ENCODE assay signal across 24 cellular contexts in genomic region chr17:75051941-75052340, GRCh38. TPM values are rescaled to one million over a fixed set of nuclear protein-coding genes. Genes with fewer than 3 reads are reported as not detected.
"Had no signal": no experiment of that assay in that cellular context is flagged by ENCODE, and none has a peak within 500 bp of the region (broad histone marks: within the 10 kb centered on the region; RNA-seq: fewer than 3 reads in every experiment).

No MANE protein-coding gene starts in this region.

- H3K27me3 ChIP-seq: MG63 had no signal

- DNase-seq: IMR-90, Karpas-422, KG1, MG63, NCI-H1092, NCI-H1105 treated with DMSO at 0.1 percent for 48 hours, NCI-H1417 treated with DMSO at 0.1 percent for 48 hours, NCI-H146, NCI-H187, NCI-H2029, NCI-H2081 treated with DMSO at 0.1 percent for 48 hours, NCI-H2171, NCI-H226, NCI-H446, NCI-H510A, NCI-H524 treated with DMSO at 0.1 percent for 48 hours, NCI-H69, NCI-H774, Right ventricle myocardium superior, RPMI8226, SK-N-SH had no signal

- H3K4me3 ChIP-seq: MG63 had no signal

- H3K9me3 ChIP-seq: MG63, SK-N-SH had no signal

- ATAC-seq: HepG2 had no signal

- H3K4me2 ChIP-seq: SK-N-SH had no signal

- H3K9me2 ChIP-seq: SK-N-SH had no signal

- H3K9ac ChIP-seq: SK-N-SH had no signal

RNA-seq across cellular contexts. Expression of gene SLC16A5, which starts 35.8 kb away (rescaled TPM):
- total RNA-seq: HT1080, SK-MEL-5 had no signal
